2 cellular contexts compared by ENCODE assay signal in the genomic region with DNA sequence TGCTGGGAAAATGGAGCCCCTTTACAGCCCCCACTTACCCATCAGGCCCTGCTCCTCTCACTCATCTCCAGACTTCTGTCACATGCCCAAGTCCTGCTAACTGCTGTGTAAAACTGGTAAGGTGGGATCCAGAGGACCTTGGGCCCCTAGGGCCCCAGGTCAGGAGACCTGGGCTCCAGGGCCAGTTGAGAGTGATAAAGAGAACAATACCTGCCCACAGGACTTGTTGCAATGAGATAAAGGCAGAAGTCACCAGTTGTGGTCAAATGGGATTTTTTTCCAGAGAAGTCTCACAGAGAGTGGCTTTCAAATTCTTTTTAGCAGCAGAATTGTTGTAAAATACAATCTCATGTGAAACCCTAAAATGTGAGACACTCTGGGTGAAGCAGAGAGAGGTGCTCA.
TF ChIP-seq lines count a peak whose summit lies in the region.

No MANE protein-coding gene starts in this region.

TF ChIP-seq in SK-N-SH, 30 proteins besides CTCF, POLR2A, EP300 and RAD21 (continued from another document):
- TF ChIP-seq, protein P1, sequence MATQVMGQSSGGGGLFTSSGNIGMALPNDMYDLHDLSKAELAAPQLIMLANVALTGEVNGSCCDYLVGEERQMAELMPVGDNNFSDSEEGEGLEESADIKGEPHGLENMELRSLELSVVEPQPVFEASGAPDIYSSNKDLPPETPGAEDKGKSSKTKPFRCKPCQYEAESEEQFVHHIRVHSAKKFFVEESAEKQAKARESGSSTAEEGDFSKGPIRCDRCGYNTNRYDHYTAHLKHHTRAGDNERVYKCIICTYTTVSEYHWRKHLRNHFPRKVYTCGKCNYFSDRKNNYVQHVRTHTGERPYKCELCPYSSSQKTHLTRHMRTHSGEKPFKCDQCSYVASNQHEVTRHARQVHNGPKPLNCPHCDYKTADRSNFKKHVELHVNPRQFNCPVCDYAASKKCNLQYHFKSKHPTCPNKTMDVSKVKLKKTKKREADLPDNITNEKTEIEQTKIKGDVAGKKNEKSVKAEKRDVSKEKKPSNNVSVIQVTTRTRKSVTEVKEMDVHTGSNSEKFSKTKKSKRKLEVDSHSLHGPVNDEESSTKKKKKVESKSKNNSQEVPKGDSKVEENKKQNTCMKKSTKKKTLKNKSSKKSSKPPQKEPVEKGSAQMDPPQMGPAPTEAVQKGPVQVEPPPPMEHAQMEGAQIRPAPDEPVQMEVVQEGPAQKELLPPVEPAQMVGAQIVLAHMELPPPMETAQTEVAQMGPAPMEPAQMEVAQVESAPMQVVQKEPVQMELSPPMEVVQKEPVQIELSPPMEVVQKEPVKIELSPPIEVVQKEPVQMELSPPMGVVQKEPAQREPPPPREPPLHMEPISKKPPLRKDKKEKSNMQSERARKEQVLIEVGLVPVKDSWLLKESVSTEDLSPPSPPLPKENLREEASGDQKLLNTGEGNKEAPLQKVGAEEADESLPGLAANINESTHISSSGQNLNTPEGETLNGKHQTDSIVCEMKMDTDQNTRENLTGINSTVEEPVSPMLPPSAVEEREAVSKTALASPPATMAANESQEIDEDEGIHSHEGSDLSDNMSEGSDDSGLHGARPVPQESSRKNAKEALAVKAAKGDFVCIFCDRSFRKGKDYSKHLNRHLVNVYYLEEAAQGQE (IDR thresholded peaks at IDR 0.05; ENCODE audit: low read depth, low read length): no peak
- TF ChIP-seq SIN3A (IDR thresholded peaks at IDR 0.05; ENCODE audit: borderline replicate concordance, low read depth, low read length) (no peak), GATA2 (CRISPR knock-in tag; IDR thresholded peaks at IDR 0.05) (no peak), FOSL2 (IDR thresholded peaks at IDR 0.05; ENCODE audit: borderline replicate concordance, low read depth) (no peak), NRF1 (IDR thresholded peaks at IDR 0.05; ENCODE audit: low read depth, low read length) (no peak), RXRA (IDR thresholded peaks at IDR 0.05; ENCODE audit: borderline replicate concordance, low read depth) (no peak), FOXM1 (IDR thresholded peaks at IDR 0.05; ENCODE audit: low read depth) (no peak)
- TF ChIP-seq, protein P2, sequence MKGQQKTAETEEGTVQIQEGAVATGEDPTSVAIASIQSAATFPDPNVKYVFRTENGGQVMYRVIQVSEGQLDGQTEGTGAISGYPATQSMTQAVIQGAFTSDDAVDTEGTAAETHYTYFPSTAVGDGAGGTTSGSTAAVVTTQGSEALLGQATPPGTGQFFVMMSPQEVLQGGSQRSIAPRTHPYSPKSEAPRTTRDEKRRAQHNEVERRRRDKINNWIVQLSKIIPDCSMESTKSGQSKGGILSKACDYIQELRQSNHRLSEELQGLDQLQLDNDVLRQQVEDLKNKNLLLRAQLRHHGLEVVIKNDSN (IDR thresholded peaks at IDR 0.05; ENCODE audit: borderline replicate concordance, low read depth): no peak
- TF ChIP-seq, protein P3, sequence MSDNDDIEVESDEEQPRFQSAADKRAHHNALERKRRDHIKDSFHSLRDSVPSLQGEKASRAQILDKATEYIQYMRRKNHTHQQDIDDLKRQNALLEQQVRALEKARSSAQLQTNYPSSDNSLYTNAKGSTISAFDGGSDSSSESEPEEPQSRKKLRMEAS (IDR thresholded peaks at IDR 0.05; ENCODE audit: low read depth): no peak

TF ChIP-seq in SK-N-SH treated with all-trans-retinoic acid at 6 μM for 48 hours, 23 proteins besides CTCF, POLR2A, EP300 and RAD21 (continued from another document):
- TF ChIP-seq, protein P4, sequence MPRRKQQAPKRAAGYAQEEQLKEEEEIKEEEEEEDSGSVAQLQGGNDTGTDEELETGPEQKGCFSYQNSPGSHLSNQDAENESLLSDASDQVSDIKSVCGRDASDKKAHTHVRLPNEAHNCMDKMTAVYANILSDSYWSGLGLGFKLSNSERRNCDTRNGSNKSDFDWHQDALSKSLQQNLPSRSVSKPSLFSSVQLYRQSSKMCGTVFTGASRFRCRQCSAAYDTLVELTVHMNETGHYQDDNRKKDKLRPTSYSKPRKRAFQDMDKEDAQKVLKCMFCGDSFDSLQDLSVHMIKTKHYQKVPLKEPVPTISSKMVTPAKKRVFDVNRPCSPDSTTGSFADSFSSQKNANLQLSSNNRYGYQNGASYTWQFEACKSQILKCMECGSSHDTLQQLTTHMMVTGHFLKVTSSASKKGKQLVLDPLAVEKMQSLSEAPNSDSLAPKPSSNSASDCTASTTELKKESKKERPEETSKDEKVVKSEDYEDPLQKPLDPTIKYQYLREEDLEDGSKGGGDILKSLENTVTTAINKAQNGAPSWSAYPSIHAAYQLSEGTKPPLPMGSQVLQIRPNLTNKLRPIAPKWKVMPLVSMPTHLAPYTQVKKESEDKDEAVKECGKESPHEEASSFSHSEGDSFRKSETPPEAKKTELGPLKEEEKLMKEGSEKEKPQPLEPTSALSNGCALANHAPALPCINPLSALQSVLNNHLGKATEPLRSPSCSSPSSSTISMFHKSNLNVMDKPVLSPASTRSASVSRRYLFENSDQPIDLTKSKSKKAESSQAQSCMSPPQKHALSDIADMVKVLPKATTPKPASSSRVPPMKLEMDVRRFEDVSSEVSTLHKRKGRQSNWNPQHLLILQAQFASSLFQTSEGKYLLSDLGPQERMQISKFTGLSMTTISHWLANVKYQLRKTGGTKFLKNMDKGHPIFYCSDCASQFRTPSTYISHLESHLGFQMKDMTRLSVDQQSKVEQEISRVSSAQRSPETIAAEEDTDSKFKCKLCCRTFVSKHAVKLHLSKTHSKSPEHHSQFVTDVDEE (CRISPR knock-in tag; IDR thresholded peaks at IDR 0.05): no peak
- TF ChIP-seq ISL1 (CRISPR knock-in tag; IDR thresholded peaks at IDR 0.05): no peak
- no peak for TF ChIP-seq CSDC2 (CRISPR knock-in tag; IDR thresholded peaks at IDR 0.05)
- no peak for TF ChIP-seq ZFP3 (CRISPR knock-in tag; IDR thresholded peaks at IDR 0.05)
- TF ChIP-seq, protein P5, sequence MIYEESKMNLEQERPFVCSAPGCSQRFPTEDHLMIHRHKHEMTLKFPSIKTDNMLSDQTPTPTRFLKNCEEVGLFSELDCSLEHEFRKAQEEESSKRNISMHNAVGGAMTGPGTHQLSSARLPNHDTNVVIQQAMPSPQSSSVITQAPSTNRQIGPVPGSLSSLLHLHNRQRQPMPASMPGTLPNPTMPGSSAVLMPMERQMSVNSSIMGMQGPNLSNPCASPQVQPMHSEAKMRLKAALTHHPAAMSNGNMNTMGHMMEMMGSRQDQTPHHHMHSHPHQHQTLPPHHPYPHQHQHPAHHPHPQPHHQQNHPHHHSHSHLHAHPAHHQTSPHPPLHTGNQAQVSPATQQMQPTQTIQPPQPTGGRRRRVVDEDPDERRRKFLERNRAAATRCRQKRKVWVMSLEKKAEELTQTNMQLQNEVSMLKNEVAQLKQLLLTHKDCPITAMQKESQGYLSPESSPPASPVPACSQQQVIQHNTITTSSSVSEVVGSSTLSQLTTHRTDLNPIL (CRISPR knock-in tag; IDR thresholded peaks at IDR 0.05; ENCODE audit: low read depth): no peak
- TF ChIP-seq, protein P6, sequence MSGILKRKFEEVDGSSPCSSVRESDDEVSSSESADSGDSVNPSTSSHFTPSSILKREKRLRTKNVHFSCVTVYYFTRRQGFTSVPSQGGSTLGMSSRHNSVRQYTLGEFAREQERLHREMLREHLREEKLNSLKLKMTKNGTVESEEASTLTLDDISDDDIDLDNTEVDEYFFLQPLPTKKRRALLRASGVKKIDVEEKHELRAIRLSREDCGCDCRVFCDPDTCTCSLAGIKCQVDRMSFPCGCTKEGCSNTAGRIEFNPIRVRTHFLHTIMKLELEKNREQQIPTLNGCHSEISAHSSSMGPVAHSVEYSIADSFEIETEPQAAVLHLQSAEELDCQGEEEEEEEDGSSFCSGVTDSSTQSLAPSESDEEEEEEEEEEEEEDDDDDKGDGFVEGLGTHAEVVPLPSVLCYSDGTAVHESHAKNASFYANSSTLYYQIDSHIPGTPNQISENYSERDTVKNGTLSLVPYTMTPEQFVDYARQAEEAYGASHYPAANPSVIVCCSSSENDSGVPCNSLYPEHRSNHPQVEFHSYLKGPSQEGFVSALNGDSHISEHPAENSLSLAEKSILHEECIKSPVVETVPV (CRISPR knock-in tag; IDR thresholded peaks at IDR 0.05): no peak
- TF ChIP-seq ZNF70 (CRISPR knock-in tag; IDR thresholded peaks at IDR 0.05): no peak
- TF ChIP-seq SNAI2 (CRISPR knock-in tag; IDR thresholded peaks at IDR 0.05): no peak
- TF ChIP-seq ZNF8 (CRISPR knock-in tag; IDR thresholded peaks at IDR 0.05): no peak
- TF ChIP-seq, protein P7, sequence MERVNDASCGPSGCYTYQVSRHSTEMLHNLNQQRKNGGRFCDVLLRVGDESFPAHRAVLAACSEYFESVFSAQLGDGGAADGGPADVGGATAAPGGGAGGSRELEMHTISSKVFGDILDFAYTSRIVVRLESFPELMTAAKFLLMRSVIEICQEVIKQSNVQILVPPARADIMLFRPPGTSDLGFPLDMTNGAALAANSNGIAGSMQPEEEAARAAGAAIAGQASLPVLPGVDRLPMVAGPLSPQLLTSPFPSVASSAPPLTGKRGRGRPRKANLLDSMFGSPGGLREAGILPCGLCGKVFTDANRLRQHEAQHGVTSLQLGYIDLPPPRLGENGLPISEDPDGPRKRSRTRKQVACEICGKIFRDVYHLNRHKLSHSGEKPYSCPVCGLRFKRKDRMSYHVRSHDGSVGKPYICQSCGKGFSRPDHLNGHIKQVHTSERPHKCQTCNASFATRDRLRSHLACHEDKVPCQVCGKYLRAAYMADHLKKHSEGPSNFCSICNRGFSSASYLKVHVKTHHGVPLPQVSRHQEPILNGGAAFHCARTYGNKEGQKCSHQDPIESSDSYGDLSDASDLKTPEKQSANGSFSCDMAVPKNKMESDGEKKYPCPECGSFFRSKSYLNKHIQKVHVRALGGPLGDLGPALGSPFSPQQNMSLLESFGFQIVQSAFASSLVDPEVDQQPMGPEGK (CRISPR knock-in tag; IDR thresholded peaks at IDR 0.05; ENCODE audit: borderline replicate concordance): no peak
- TF ChIP-seq RARB (CRISPR knock-in tag; IDR thresholded peaks at IDR 0.05): no peak
- TF ChIP-seq ZFP30 (CRISPR knock-in tag; IDR thresholded peaks at IDR 0.05): no peak
